Comparison of ENCODE assay signal across 1 cellular context in the genomic region with DNA sequence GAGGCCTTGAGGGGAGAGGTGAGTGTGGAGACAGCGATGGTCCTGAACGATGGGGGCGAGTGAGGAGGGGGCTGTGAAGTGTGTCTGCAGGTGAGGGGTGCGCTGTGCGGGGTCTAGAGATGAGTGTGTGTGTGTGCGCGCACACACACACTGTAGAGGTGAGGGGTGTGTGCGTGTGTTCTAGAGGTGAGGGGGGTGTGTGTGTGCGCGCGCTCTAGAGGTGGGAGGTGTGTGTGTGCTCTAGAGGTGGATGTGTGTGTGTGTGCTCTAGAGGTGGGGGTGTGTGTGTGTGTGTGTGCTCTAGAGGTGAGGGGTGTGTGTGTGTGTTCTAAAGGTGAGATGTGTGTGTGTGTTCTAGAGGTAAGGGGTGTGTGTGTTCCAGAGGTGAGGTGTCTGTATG.
TF ChIP-seq lines count a peak whose summit lies in the region.

No MANE protein-coding gene starts in this region.

TF ChIP-seq in H1, 55 proteins besides CTCF, POLR2A, EP300 and RAD21:
- TF ChIP-seq CEBPB (IDR thresholded peaks at IDR 0.05; ENCODE audit: low read depth, low read length) (no peak), KDM4A (IDR thresholded peaks at IDR 0.05; ENCODE audit: low read depth, low read length, severe bottlenecking) (no peak), SP4 (IDR thresholded peaks at IDR 0.05; ENCODE audit: low read length) (no peak), RFX5 (IDR thresholded peaks at IDR 0.05; ENCODE audit: borderline replicate concordance, low read depth, low read length) (no peak), KDM5A (IDR thresholded peaks at IDR 0.05; ENCODE audit: low read length) (no peak), TCF12 (IDR thresholded peaks at IDR 0.05; ENCODE audit: low read depth, low read length) (no peak), POU5F1 (IDR thresholded peaks at IDR 0.05; ENCODE audit: low read depth, low read length) (no peak), BACH1 (IDR thresholded peaks at IDR 0.05; ENCODE audit: low read length) (no peak), SIRT6 (IDR thresholded peaks at IDR 0.05; ENCODE audit: low read length) (no peak), SRF (IDR thresholded peaks at IDR 0.05; ENCODE audit: low read depth, low read length) (no peak), TEAD4 (IDR thresholded peaks at IDR 0.05; ENCODE audit: low read depth, low read length) (no peak), ZNF274 (IDR thresholded peaks at IDR 0.05; ENCODE audit: borderline replicate concordance, extremely low read depth, low read length) (no peak), GTF2F1 (IDR thresholded peaks at IDR 0.05; ENCODE audit: borderline replicate concordance, low read depth, low read length) (no peak), CHD7 (IDR thresholded peaks at IDR 0.05; ENCODE audit: insufficient replicate concordance, low read length) (no peak), SP1 (IDR thresholded peaks at IDR 0.05; ENCODE audit: low read depth, low read length) (no peak), TBP (IDR thresholded peaks at IDR 0.05; ENCODE audit: low read depth, low read length) (no peak), FOSL1 (IDR thresholded peaks at IDR 0.05; ENCODE audit: insufficient read depth, low read depth, low read length) (no peak), NRF1 (IDR thresholded peaks at IDR 0.05; ENCODE audit: low read depth, low read length) (no peak)
- TF ChIP-seq, protein P1, sequence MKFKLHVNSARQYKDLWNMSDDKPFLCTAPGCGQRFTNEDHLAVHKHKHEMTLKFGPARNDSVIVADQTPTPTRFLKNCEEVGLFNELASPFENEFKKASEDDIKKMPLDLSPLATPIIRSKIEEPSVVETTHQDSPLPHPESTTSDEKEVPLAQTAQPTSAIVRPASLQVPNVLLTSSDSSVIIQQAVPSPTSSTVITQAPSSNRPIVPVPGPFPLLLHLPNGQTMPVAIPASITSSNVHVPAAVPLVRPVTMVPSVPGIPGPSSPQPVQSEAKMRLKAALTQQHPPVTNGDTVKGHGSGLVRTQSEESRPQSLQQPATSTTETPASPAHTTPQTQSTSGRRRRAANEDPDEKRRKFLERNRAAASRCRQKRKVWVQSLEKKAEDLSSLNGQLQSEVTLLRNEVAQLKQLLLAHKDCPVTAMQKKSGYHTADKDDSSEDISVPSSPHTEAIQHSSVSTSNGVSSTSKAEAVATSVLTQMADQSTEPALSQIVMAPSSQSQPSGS (IDR thresholded peaks at IDR 0.05; ENCODE audit: low read length) = no peak
TF ChIP-seq in H1: peak in this region for 0.
